ENCODE assay signal across 16 cellular contexts in the genomic region with DNA sequence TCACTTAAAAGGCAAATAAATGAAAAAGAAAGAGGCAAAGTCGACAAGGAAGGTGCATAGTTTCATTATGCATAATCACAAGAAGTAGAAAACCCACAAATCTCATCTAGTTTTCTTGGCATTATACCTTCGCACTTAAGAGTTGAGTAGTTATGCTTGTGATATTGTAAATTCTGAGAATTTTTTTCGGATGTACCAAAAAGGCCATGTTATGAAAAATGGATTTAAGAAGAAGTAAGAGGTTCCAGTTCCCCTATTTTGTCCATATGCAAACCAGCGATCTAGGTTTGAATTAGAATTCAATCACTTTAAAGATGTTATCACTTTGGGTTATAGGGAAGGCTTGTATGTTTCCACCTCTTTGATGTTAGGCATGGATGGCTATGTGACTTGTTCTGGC. TPM values are rescaled to one million over a fixed set of nuclear protein-coding genes. Genes with fewer than 3 reads are reported as not detected.
DNase-seq lines count a peak whose midpoint lies in the region; ATAC-seq and TF ChIP-seq lines count a peak whose summit lies in the region.
"Had no signal": no experiment of that assay in that cellular context is flagged by ENCODE, and none has a peak within 500 bp of the region (broad histone marks: within the 10 kb centered on the region; RNA-seq: fewer than 3 reads in every experiment).

No MANE protein-coding gene starts in this region.

- DNase-seq in GM10248 (ENCODE audit: extremely low spot score) (peak; percentile 14), transverse colon (no peak), upper lobe of right lung (no peak), A673 (ENCODE audit: low spot score) (no peak)
- DNase-seq in T-helper 2 cell treated with Interferon-gamma antibody and Interleukin-4, amounts not matched to agents 5 μg/mL and 100 μg/mL, for 36 hours (ENCODE audit: low spot score) = no peak
- DNase-seq: activated CD4-positive, alpha-beta memory T cell treated with anti-CD3 and anti-CD28 coated beads, Interleukin-2, amount 10 ng/mL, durations not matched to agents 7 days and 5 days; left ventricle myocardium superior; NCI-H1105; NCI-H526 treated with DMSO at 0.1 percent for 48 hours; SK-N-SH; stimulated activated CD4-positive, alpha-beta T cell treated with anti-CD3 and anti-CD28 coated beads, Interleukin-4, amount 100 ng/mL, for 24 hours had no signal

- no peaks in the 10 kb centered on the region for H3K9me3 Mint-ChIP-seq in T-helper 2 cell treated with Interferon-gamma antibody and Interleukin-4, amounts not matched to agents 5 μg/mL and 100 μg/mL, for 36 hours
- H3K9me3 Mint-ChIP-seq: activated CD4-positive, alpha-beta memory T cell treated with anti-CD3 and anti-CD28 coated beads, Interleukin-2, amount 10 ng/mL, durations not matched to agents 7 days and 5 days had no signal

- H3K4me3 ChIP-seq in transverse colon (no peak overlapping the region), upper lobe of right lung (no peak overlapping the region), A673 (ENCODE audit: low read depth, low read length, poor library complexity, severe bottlenecking) (no peak overlapping the region)

- CTCF ChIA-PET in GM10248 (lab: Yijun Ruan, JAX) (interaction anchor here (1.3 to 4.2 kb wide), 2 partner anchors 8 to 12 kb away, joined by 3 to 32 read pairs; no protein-coding TSS in a partner anchor), A673 (lab: Charles Lee) (no interaction called here)

- TF ChIP-seq EP300 in transverse colon (IDR thresholded peaks at IDR 0.05; ENCODE audit: low read depth) = no peak

- H3K4me1 ChIP-seq in transverse colon (no peaks in the 10 kb centered on the region), upper lobe of right lung (no peaks in the 10 kb centered on the region), A673 (ENCODE audit: insufficient read depth, low read length, poor library complexity, severe bottlenecking) (no peaks in the 10 kb centered on the region)

- H3K36me3 ChIP-seq in transverse colon (no peaks in the 10 kb centered on the region), upper lobe of right lung (no peaks in the 10 kb centered on the region), A673 (ENCODE audit: insufficient read depth, low read length, poor library complexity, severe bottlenecking) (no peaks in the 10 kb centered on the region)

- TF ChIP-seq CTCF in GM10248 (IDR thresholded peaks at IDR 0.05; ENCODE audit: control extremely low read depth, extremely low read depth, low read depth, missing control alignments) (no peak), transverse colon (IDR thresholded peaks at IDR 0.05) (no peak), upper lobe of right lung (IDR thresholded peaks at IDR 0.05) (no peak), A673 (conservative IDR thresholded peaks at IDR 0.05; ENCODE audit: low read depth, low read length) (no peak)

- no peak for TF ChIP-seq POLR2A in transverse colon (IDR thresholded peaks at IDR 0.05)

- H3K27ac ChIP-seq in transverse colon (no peak overlapping the region), upper lobe of right lung (no peak overlapping the region), A673 (ENCODE audit: low read depth, low read length, poor library complexity, severe bottlenecking) (no peak overlapping the region)

- POLR2A ChIA-PET in GM10248 (lab: Yijun Ruan, JAX) = no interaction called here
- POLR2A ChIA-PET in A673 (lab: Charles Lee; ENCODE audit: low non-redundant PET) = no interaction called here

- peaks cover 17% of the 10 kb centered on the region for H3K27me3 Mint-ChIP-seq in T-helper 2 cell treated with Interferon-gamma antibody and Interleukin-4, amounts not matched to agents 5 μg/mL and 100 μg/mL, for 36 hours (ENCODE audit: low read depth)

- H3K9me3 ChIP-seq in transverse colon (no peaks in the 10 kb centered on the region), upper lobe of right lung (no peaks in the 10 kb centered on the region), A673 (ENCODE audit: low read depth, low read length, poor library complexity, severe bottlenecking) (no peaks in the 10 kb centered on the region)
- H3K9me3 ChIP-seq: SK-N-SH had no signal

- no peak overlapping the region for H3K27ac Mint-ChIP-seq in T-helper 2 cell treated with Interferon-gamma antibody and Interleukin-4, amounts not matched to agents 5 μg/mL and 100 μg/mL, for 36 hours
- H3K27ac Mint-ChIP-seq: activated CD4-positive, alpha-beta memory T cell treated with anti-CD3 and anti-CD28 coated beads, Interleukin-2, amount 10 ng/mL, durations not matched to agents 7 days and 5 days had no signal

- ATAC-seq in GM19324 (IDR thresholded peaks at IDR 0.05; ENCODE audit: low FRiP score, unreplicated experiment) (peak; percentile 65), HG02623 (IDR thresholded peaks at IDR 0.05; ENCODE audit: unreplicated experiment) (peak; percentile 85), HG03354 (IDR thresholded peaks at IDR 0.05; ENCODE audit: poor library complexity, severe bottlenecking, unreplicated experiment) (peak; percentile 71), upper lobe of right lung (no peak)
- ATAC-seq: left ventricle myocardium superior had no signal

- BruUV-seq in A673 (replicated peaks; lab: Mats Ljungman, UMichigan) = no TSS peak

- no peaks in the 10 kb centered on the region for H3K36me3 Mint-ChIP-seq in T-helper 2 cell treated with Interferon-gamma antibody and Interleukin-4, amounts not matched to agents 5 μg/mL and 100 μg/mL, for 36 hours (ENCODE audit: low read depth)

- intact Hi-C loops in transverse colon (cut with DNase I; ENCODE audit: low total_unique reads) = no loop called here
- intact Hi-C loops in upper lobe of right lung (cut with DNase I) = no loop called here
- intact Hi-C loops in A673 (cut with micrococcal nuclease; ENCODE audit: unreplicated experiment) = no loop called here

- WGBS in transverse colon (ENCODE audit: low coverage in 1 of 2), 2 donors = 70 to 83% methylated on average over 4 of the region's 4 CpGs

- H3K4me1 Mint-ChIP-seq in T-helper 2 cell treated with Interferon-gamma antibody and Interleukin-4, amounts not matched to agents 5 μg/mL and 100 μg/mL, for 36 hours (ENCODE audit: low read depth) = peaks cover 4% of the 10 kb centered on the region

- H3K4me3 Mint-ChIP-seq in T-helper 2 cell treated with Interferon-gamma antibody and Interleukin-4, amounts not matched to agents 5 μg/mL and 100 μg/mL, for 36 hours = no peak overlapping the region
- H3K4me3 Mint-ChIP-seq: activated CD4-positive, alpha-beta memory T cell treated with anti-CD3 and anti-CD28 coated beads, Interleukin-2, amount 10 ng/mL, durations not matched to agents 7 days and 5 days had no signal

- H3K27me3 ChIP-seq in transverse colon (no peaks in the 10 kb centered on the region), upper lobe of right lung (no peaks in the 10 kb centered on the region), A673 (replicated peaks; ENCODE audit: insufficient read depth, low read depth, low read length, poor library complexity) (no peaks in the 10 kb centered on the region)

- in situ Hi-C loops in transverse colon (cut with MboI; ENCODE audit: low pct_ligation_motif_present in 1 of 4, low pct_unique_long_range_greater_than_20kb in 1 of 4, low sequenced_read_pairs in 3 of 4) = no loop called here

RNA-seq across cellular contexts. Expression of a gene that starts 7.9 kb away (rescaled TPM):
- total RNA-seq in transverse colon (1 to 10 TPM in 1 of 4 donors, under 1 TPM in 1, not detected in 2; under 0.01 to 6.4 TPM), upper lobe of right lung (not detected), A673 (2021) (not detected in 2 replicates)
- total RNA-seq: glomerular endothelial cell, left ventricle myocardium superior, osteocyte had no signal

RNA-seq across cellular contexts. Expression of a gene that starts 51.4 kb away (rescaled TPM):
- total RNA-seq in transverse colon (10 to 100 TPM in 3 of 4 donors, 1 to 10 TPM in 1; 1.5 to 22.7 (median 14.0) TPM), upper lobe of right lung (48.3 TPM), A673 (2021) (45.6 and 46.3 TPM in 2 replicates)

RNA-seq across cellular contexts. Expression of a gene that starts 51.5 kb away (rescaled TPM):
- 10 to 100 TPM in 1 of 4 donors, 1 to 10 TPM in 2, under 1 TPM in 1; 0.80 to 11.2 (median 8.3) TPM for total RNA-seq in transverse colon
- total RNA-seq in upper lobe of right lung = 18.4 TPM
- total RNA-seq in A673 (2021) = 29.7 and 33.9 TPM in 2 replicates
